In the genomic region with DNA sequence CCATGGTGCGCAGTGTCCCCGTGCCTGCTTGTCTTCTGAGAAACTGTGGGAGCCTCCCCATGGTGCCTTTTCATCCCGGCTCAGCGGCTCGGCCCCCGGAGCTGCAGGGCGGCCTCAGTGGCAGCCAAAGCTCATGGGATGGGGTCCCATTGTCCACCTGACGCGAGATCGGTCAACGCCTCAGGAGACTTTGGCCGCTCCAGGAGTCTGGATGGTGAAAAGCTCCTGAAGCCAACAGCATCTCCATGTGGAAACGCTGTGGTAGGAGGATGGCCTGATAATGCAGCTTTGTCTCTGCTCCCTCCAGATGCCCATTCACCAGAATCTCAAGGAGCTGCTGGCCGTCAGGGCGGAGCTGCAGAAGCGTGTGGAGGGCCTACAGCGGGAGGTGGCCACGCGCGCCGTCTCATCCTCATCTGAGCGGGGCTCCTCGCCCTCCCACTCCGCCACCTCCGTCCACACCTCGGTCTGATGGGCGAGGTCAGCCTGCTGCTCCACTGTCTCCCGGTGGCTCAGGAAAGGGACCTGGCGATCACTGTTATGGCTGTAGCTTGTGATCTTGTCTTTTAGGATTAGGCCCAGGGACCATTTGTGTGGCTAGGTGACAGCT, we compare ENCODE assay signal across 30 cellular contexts.
"Had no signal": no experiment of that assay in that cellular context is flagged by ENCODE, and none has a peak within 500 bp of the region (broad histone marks: within the 10 kb centered on the region; RNA-seq: fewer than 3 reads in every experiment).

No MANE protein-coding gene starts in this region.

- H3K36me3 Mint-ChIP-seq: activated naive CD8-positive, alpha-beta T cell treated with anti-CD3 and anti-CD28 coated beads for 36 hours had no signal

- H3K4me1 Mint-ChIP-seq: activated naive CD8-positive, alpha-beta T cell treated with anti-CD3 and anti-CD28 coated beads for 36 hours had no signal

- H3K27me3 Mint-ChIP-seq: activated naive CD8-positive, alpha-beta T cell treated with anti-CD3 and anti-CD28 coated beads for 36 hours; type B pancreatic cell had no signal

- H3K9me3 ChIP-seq: adrenal gland, body of pancreas, gastroesophageal sphincter, left lung, neutrophil, pancreas, psoas muscle, testis, uterus had no signal

- H3K9me3 Mint-ChIP-seq: activated naive CD4-positive, alpha-beta T cell treated with anti-CD3 and anti-CD28 coated beads for 36 hours; activated naive CD8-positive, alpha-beta T cell treated with anti-CD3 and anti-CD28 coated beads for 36 hours; activated T-helper 1 cell treated with anti-CD3 and anti-CD28 coated beads, Interleukin-12 subunit alpha, Interleukin-12 subunit beta, Interleukin-2, Interleukin-4 antibody, amounts not matched to agents 30 ng/mL and 10 ng/mL and 1 ng/mL, durations not matched to agents 14 hours and 24 hours and 36 hours; type B pancreatic cell had no signal

- ATAC-seq: body of pancreas; gastroesophageal sphincter; left lung; pancreas; stimulated activated naive CD8-positive, alpha-beta T cell treated with anti-CD3 and anti-CD28 coated beads, Interleukin-15, Interleukin-2, amounts not matched to agents 100 U/mL and 50 U/mL, for 24 hours had no signal

- H3K27ac Mint-ChIP-seq: activated naive CD4-positive, alpha-beta T cell treated with anti-CD3 and anti-CD28 coated beads for 36 hours; activated naive CD8-positive, alpha-beta T cell treated with anti-CD3 and anti-CD28 coated beads for 36 hours; activated T-helper 1 cell treated with anti-CD3 and anti-CD28 coated beads, Interleukin-12 subunit alpha, Interleukin-12 subunit beta, Interleukin-2, Interleukin-4 antibody, amounts not matched to agents 30 ng/mL and 10 ng/mL and 1 ng/mL, durations not matched to agents 14 hours and 24 hours and 36 hours; type B pancreatic cell had no signal

- H3K4me1 ChIP-seq: adrenal gland, body of pancreas, left lung, pancreas, psoas muscle, testis, uterus had no signal

- H3K27ac ChIP-seq: adrenal gland, body of pancreas, coronary artery, gastroesophageal sphincter, left lung, neutrophil, pancreas, psoas muscle, testis, uterus, VCaP had no signal

- H3K4me3 ChIP-seq: adrenal gland, body of pancreas, coronary artery, dorsolateral prefrontal cortex, gastroesophageal sphincter, left lung, pancreas, psoas muscle, testis, uterus had no signal

- H3K36me3 ChIP-seq: adrenal gland, pancreas, uterus had no signal

- H3K27me3 ChIP-seq: adrenal gland, body of pancreas, gastroesophageal sphincter, left lung, neutrophil, pancreas, testis, uterus had no signal

- DNase-seq: activated CD4-positive, alpha-beta T cell treated with anti-CD3 and anti-CD28 coated beads for 4 hours; activated CD4-positive, alpha-beta T cell treated with anti-CD3 and anti-CD28 coated beads, Interleukin-2, amount 50 U/mL, for 4 hours; activated effector memory CD4-positive, alpha-beta T cell treated with anti-CD3 and anti-CD28 coated beads, Interleukin-2, amount 50 U/mL, for 16 hours; activated naive CD4-positive, alpha-beta T cell treated with anti-CD3 and anti-CD28 coated beads for 36 hours; activated naive CD8-positive, alpha-beta T cell treated with anti-CD3 and anti-CD28 coated beads for 36 hours; activated T-cell treated with anti-CD3 and anti-CD28 coated beads, Interleukin-2, amount 50 U/mL, for 1 hour; adrenal gland; aorta; body of pancreas; cerebellar nuclear complex; dorsolateral prefrontal cortex; effector memory CD4-positive, alpha-beta T cell; erythroblast; hippocampal formation; kidney glomerular epithelial cell; left lung; nephron progenitor cell; pancreas; psoas muscle; stimulated activated CD4-positive, alpha-beta T cell treated with anti-CD3 and anti-CD28 coated beads, Interleukin-15, amount 100 ng/mL, for 24 hours; stimulated activated CD4-positive, alpha-beta T cell treated with anti-CD3 and anti-CD28 coated beads, Interleukin-2, amount 100 ng/mL, for 24 hours; stimulated activated naive CD8-positive, alpha-beta T cell treated with anti-CD3 and anti-CD28 coated beads, Interleukin-15, Interleukin-2, amounts not matched to agents 100 U/mL and 50 U/mL, for 24 hours; testis; uterus had no signal

- H3K4me3 Mint-ChIP-seq: activated naive CD4-positive, alpha-beta T cell treated with anti-CD3 and anti-CD28 coated beads for 36 hours; activated naive CD8-positive, alpha-beta T cell treated with anti-CD3 and anti-CD28 coated beads for 36 hours; activated T-helper 1 cell treated with anti-CD3 and anti-CD28 coated beads, Interleukin-12 subunit alpha, Interleukin-12 subunit beta, Interleukin-2, Interleukin-4 antibody, amounts not matched to agents 30 ng/mL and 10 ng/mL and 1 ng/mL, durations not matched to agents 14 hours and 24 hours and 36 hours; nephron progenitor cell; type B pancreatic cell had no signal
